ENCODE assay signal across 8 cellular contexts in the genomic region with DNA sequence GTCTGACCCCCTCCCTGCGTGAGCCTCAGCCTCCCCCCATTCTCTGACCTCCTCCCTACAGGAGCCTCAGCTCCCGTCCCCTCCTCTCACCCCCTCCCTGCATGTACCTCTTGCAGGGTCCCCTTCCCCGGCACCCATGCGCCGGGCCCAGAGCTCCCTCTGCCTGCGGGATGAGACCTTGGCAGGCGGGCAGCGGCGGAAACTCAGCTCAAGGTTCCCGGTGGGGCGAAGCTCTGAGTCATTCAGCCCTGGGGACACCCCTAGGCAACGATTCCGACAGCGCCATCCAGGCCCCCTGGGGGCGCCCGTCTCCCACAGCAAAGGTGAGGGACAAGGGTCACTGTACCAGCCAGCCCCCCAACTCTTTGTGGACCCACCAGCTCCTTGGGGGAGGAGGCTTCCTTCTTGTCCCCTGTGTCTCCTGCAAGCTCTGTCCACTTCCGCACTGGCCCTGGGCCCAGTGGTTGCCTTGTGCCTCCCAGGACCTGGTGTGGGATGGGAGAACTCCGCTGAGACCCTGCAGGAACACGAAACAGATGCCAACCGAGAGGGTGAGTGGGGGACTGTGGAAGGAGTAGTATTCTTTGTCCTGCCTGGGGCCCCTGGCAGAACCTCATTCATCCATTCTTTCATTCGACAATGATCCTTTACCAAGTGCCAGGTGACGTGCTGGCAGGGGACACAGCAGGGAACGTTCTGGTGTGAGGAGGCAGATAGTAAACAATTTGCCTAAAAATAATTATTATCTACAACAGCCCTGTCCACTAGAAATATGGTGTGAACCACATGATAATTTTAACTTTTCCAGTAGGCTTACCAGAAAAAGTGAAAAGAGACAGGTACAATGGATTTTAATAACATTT. TPM values are rescaled to one million over a fixed set of nuclear protein-coding genes. Genes with fewer than 3 reads are reported as not detected.
DNase-seq lines count a peak whose midpoint lies in the region; ATAC-seq and TF ChIP-seq lines count a peak whose summit lies in the region.

No MANE protein-coding gene starts in this region.

- H3K4me3 ChIP-seq in AG10803 (ENCODE audit: low read length) = peak overlapping the region; percentile 40
- peak overlapping the region in 1 of 2 donors; percentile 41 for H3K4me3 ChIP-seq in gastroesophageal sphincter

- in situ Hi-C loops in GM13976 (cut with MboI; ENCODE audit: low sequenced_read_pairs, unreplicated experiment) = no loop called here

- H3K27me3 ChIP-seq in gastroesophageal sphincter = no peaks in the 10 kb centered on the region

- ATAC-seq in gastroesophageal sphincter = peak; percentile 58
- ATAC-seq in GM21529 (IDR thresholded peaks at IDR 0.05; ENCODE audit: unreplicated experiment) = no peak
- ATAC-seq in HG02981 (IDR thresholded peaks at IDR 0.05; ENCODE audit: unreplicated experiment) = no peak

- WGBS in gastroesophageal sphincter (ENCODE audit: low coverage in 1 of 2), 2 donors = 12 to 35% methylated on average over 5 to 8 of the region's 23 CpGs

- H3K4me1 ChIP-seq in gastroesophageal sphincter = peaks cover 0 to 49% (median 22%) of the 10 kb centered on the region in 3 donors

- no peaks in the 10 kb centered on the region for H3K36me3 ChIP-seq in gastroesophageal sphincter

- TF ChIP-seq CTCF in AG10803 (conservative IDR thresholded peaks at IDR 0.05; ENCODE audit: low read length) = peak; percentile 64
- TF ChIP-seq CTCF in GM13976 (IDR thresholded peaks at IDR 0.05; ENCODE audit: borderline replicate concordance, control extremely low read depth, extremely low read depth, insufficient read depth, missing control alignments) = peak; percentile 62
- TF ChIP-seq CTCF in gastroesophageal sphincter (IDR thresholded peaks at IDR 0.05) = peak in 3 of 4 experiments; percentile 63 to 86 (median 73)

- TF ChIP-seq EP300 in gastroesophageal sphincter (IDR thresholded peaks at IDR 0.05) = no peak

- H3K27ac ChIP-seq in gastroesophageal sphincter = peak overlapping the region in 3 of 4 donors; percentile 43 to 71 (median 51)

- no peaks in the 10 kb centered on the region for H3K9me3 ChIP-seq in gastroesophageal sphincter

- TF ChIP-seq POLR2A in gastroesophageal sphincter (IDR thresholded peaks at IDR 0.05) = no peak

- DNase-seq in AG10803 (ENCODE audit: low read depth) (peak; percentile 71), GM13976 (ENCODE audit: low spot score) (peak; percentile 83), NCI-H2196 (lab: John Stamatoyannopoulos, UW; ENCODE audit: unreplicated experiment) (peak; percentile 71), occipital lobe (lab: John Stamatoyannopoulos, UW) (peak; percentile 42)
- DNase-seq in activated CD8-positive, alpha-beta memory T cell treated with anti-CD3 and anti-CD28 coated beads, Interleukin-2, amount 50 U/mL, for 48 hours = peak; percentile 79

RNA-seq across cellular contexts. Expression of gene RPS6KA4, which starts 3.7 kb away (rescaled TPM):
- total RNA-seq in gastroesophageal sphincter = 10 to 100 TPM; 21.2 to 44.2 (median 28.3) TPM
- 10.0 TPM for total RNA-seq in occipital lobe

RNA-seq across cellular contexts. Expression of gene CCDC88B, which starts 15.3 kb away (rescaled TPM):
- total RNA-seq in gastroesophageal sphincter (1 to 10 TPM; 7.6 to 9.4 (median 8.5) TPM), occipital lobe (1.4 TPM)

RNA-seq across cellular contexts. Expression of gene PRDX5, which starts 37.4 kb away (rescaled TPM):
- total RNA-seq in gastroesophageal sphincter (100 to 1,000 TPM; 179 to 260 (median 181) TPM), occipital lobe (93.0 TPM)

RNA-seq across cellular contexts. Expression of gene TRMT112, which starts 38.0 kb away (rescaled TPM):
- total RNA-seq in gastroesophageal sphincter = 100 to 1,000 TPM; 180 to 267 (median 218) TPM
- 81.9 TPM for total RNA-seq in occipital lobe

RNA-seq across cellular contexts. Expression of gene ESRRA, which starts 50.0 kb away (rescaled TPM):
- 10 to 100 TPM; 39.8 to 77.1 (median 71.2) TPM for total RNA-seq in gastroesophageal sphincter
- 14.2 TPM for total RNA-seq in occipital lobe
